30 cellular contexts compared by ENCODE assay signal in the genomic region with DNA sequence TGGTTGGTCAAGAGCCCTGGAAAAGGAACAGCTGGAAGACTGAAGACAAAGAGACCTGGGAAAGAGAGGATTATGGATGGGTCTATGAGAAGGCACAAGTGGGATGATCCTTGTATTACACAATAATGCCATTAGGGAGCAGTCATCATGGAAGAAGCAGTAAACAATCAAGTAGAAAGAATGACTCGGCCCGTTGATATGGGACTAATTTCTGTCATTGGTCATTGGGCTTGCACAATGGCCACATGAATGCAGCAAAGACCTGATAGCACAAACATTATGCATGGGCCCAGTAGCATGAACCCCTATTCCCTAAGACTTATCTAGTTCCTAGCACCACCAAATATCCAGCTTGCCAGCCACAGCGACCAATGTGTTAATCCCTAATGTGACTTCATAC.
"Had no signal": no experiment of that assay in that cellular context is flagged by ENCODE, and none has a peak within 500 bp of the region (broad histone marks: within the 10 kb centered on the region; RNA-seq: fewer than 3 reads in every experiment).

No MANE protein-coding gene starts in this region.

- H3K4me1 ChIP-seq: left lung, lower lobe of right lung, pancreas, prostate gland, thyroid gland, transverse colon, upper lobe of left lung, vagina had no signal

- H3K9me3 ChIP-seq: heart left ventricle, left lung, lower lobe of right lung, mucosa of descending colon, pancreas, prostate gland, sigmoid colon, testis, thyroid gland, transverse colon, upper lobe of left lung, vagina had no signal

- H3K4me2 ChIP-seq: hepatocyte, smooth muscle cell had no signal

- H2AFZ ChIP-seq: hepatocyte had no signal

- H3K79me2 ChIP-seq: hepatocyte had no signal

- ATAC-seq: left colon; left lung; lower lobe of right lung; mucosa of descending colon; naive thymus-derived CD8-positive, alpha-beta T cell; pancreas; right cardiac atrium; stimulated activated memory B cell treated with anti-CD40 and anti-IgM and Interleukin-4, amounts not matched to agents 10 μg/mL and 1 μg/mL and 100 μg/mL, for 72 hours; stimulated activated naive CD8-positive, alpha-beta T cell treated with anti-CD3 and anti-CD28 coated beads, Interleukin-15, amount 100 ng/mL, for 72 hours had no signal

- H3K27me3 ChIP-seq: heart left ventricle, hepatocyte, left lung, pancreas, sigmoid colon, testis, thyroid gland, transverse colon, upper lobe of left lung, vagina had no signal

- H3K4me3 ChIP-seq: heart left ventricle, hepatocyte, left lung, lower lobe of right lung, mucosa of descending colon, pancreas, prostate gland, sigmoid colon, smooth muscle cell, testis, thyroid gland, transverse colon, upper lobe of left lung, vagina had no signal

- DNase-seq: heart left ventricle; kidney; left colon; left lung; lower lobe of right lung; mammary epithelial cell; midbrain; mucosa of descending colon; naive thymus-derived CD8-positive, alpha-beta T cell; nucleus accumbens; pancreas; posterior cingulate gyrus; retina; right cardiac atrium; sigmoid colon; stimulated activated CD4-positive, alpha-beta T cell treated with anti-CD3 and anti-CD28 coated beads, Interleukin-1b, Interleukin-23, amount 100 ng/mL, for 48 hours; stimulated activated CD4-positive, alpha-beta T cell treated with anti-CD3 and anti-CD28 coated beads, Interleukin-2, amount 100 ng/mL, for 48 hours; stimulated activated CD4-positive, alpha-beta T cell treated with anti-CD3 and anti-CD28 coated beads, Interleukin-4, amount 100 ng/mL, for 4 hours; stimulated activated CD8-positive, alpha-beta memory T cell treated with anti-CD3 and anti-CD28 coated beads, Interleukin-4, amount 100 ng/mL, for 48 hours; stimulated activated naive CD4-positive, alpha-beta T cell treated with Interleukin-2 at 50 U/mL for 16 hours; stimulated activated naive CD8-positive, alpha-beta T cell treated with anti-CD3 and anti-CD28 coated beads, Interleukin-15, amount 100 ng/mL, for 72 hours; testis; thyroid gland; transverse colon; upper lobe of left lung had no signal

- H3K36me3 ChIP-seq: heart left ventricle, left lung, lower lobe of right lung, pancreas, prostate gland, sigmoid colon, thyroid gland, transverse colon, upper lobe of left lung, vagina had no signal

- H3K27ac ChIP-seq: heart left ventricle, hepatocyte, left lung, lower lobe of right lung, pancreas, prostate gland, sigmoid colon, testis, thyroid gland, transverse colon, upper lobe of left lung, vagina had no signal
